Comparison of ENCODE assay signal across 10 cellular contexts in genomic region chr12:57012600-57013465, GRCh38. TPM values are rescaled to one million over a fixed set of nuclear protein-coding genes. Genes with fewer than 3 reads are reported as not detected.
DNase-seq lines count a peak whose midpoint lies in the region; ATAC-seq, FAIRE-seq and TF ChIP-seq lines count a peak whose summit lies in the region.
"Had no signal": no experiment of that assay in that cellular context is flagged by ENCODE, and none has a peak within 500 bp of the region (broad histone marks: within the 10 kb centered on the region; RNA-seq: fewer than 3 reads in every experiment).

No MANE protein-coding gene starts in this region.

- TF ChIP-seq CTCF in D721Med (IDR thresholded peaks at IDR 0.05; ENCODE audit: insufficient read depth, missing control alignments): peak; percentile 26
- no peak for TF ChIP-seq CTCF in Peyer's patch (IDR thresholded peaks at IDR 0.05)

- no peaks in the 10 kb centered on the region for H3K36me3 ChIP-seq in Peyer's patch
- H3K36me3 ChIP-seq: ovary had no signal

- no peak overlapping the region for H3K4me3 ChIP-seq in Peyer's patch
- H3K4me3 ChIP-seq: ovary had no signal

- DNase-seq in D721Med (ENCODE audit: insufficient read length, low spot score) (no peak), Peyer's patch (peak in 2 of 3 donors; percentile 15 to 21), COLO668 (lab: John Stamatoyannopoulos, UW; ENCODE audit: unreplicated experiment) (no peak)
- DNase-seq in activated naive CD4-positive, alpha-beta T cell treated with anti-CD3 and anti-CD28 coated beads, Interleukin-2, amount 50 U/mL, for 16 hours: no peak
- DNase-seq: effector CD8-positive, alpha-beta T cell; ovary had no signal

- H3K27me3 ChIP-seq in Peyer's patch: no peaks in the 10 kb centered on the region
- H3K27me3 ChIP-seq: ovary had no signal

- no peak for TF ChIP-seq POLR2A in Peyer's patch (IDR thresholded peaks at IDR 0.05)

- no peak for FAIRE-seq in D721Med (lab: Jason Lieb, UNC)

- ATAC-seq in GM18907 (IDR thresholded peaks at IDR 0.05; ENCODE audit: unreplicated experiment) (peak; percentile 49), HG02588 (IDR thresholded peaks at IDR 0.05; ENCODE audit: unreplicated experiment) (peak; percentile 83), GM19328 (IDR thresholded peaks at IDR 0.05; ENCODE audit: unreplicated experiment) (no peak)
- no peak for ATAC-seq in activated CD4-positive, CD25-positive, alpha-beta regulatory T cell treated with anti-CD3 and anti-CD28 coated beads, Interleukin-2, amount 50 U/mL, for 24 hours

- H3K27ac ChIP-seq in Peyer's patch: no peak overlapping the region
- H3K27ac ChIP-seq: ovary had no signal

- no peaks in the 10 kb centered on the region for H3K9me3 ChIP-seq in Peyer's patch
- H3K9me3 ChIP-seq: ovary had no signal

- H3K4me1 ChIP-seq in Peyer's patch: peaks cover 0 to 11% (median 3%) of the 10 kb centered on the region in 4 donors

RNA-seq across cellular contexts. Expression of gene TAC3, which starts 3.5 kb away (rescaled TPM):
- 10 to 100 TPM in 1 of 4 donors, 1 to 10 TPM in 2, not detected in 1; 9.6 to 13.8 (median 9.9) TPM for total RNA-seq in Peyer's patch
- total RNA-seq: ovary had no signal

RNA-seq across cellular contexts. Expression of gene ZBTB39, which starts 6.5 kb away (rescaled TPM):
- 1 to 10 TPM; 3.2 to 9.1 (median 5.5) TPM for total RNA-seq in Peyer's patch

RNA-seq across cellular contexts. Expression of gene MYO1A, which starts 37.1 kb away (rescaled TPM):
- total RNA-seq in Peyer's patch: 1,000 to 10,000 TPM in 1 of 4 donors, 100 to 1,000 TPM in 2, 10 to 100 TPM in 1; 94.1 to 1,001 (median 802) TPM

RNA-seq across cellular contexts. Expression of gene RDH16, which starts 55.4 kb away (rescaled TPM):
- 1 to 10 TPM in 2 of 4 donors, not detected in 2; 1.1 to 1.2 TPM for total RNA-seq in Peyer's patch

Comparison
In these comparisons a context has a peak if more than half of its experiments do, and no peak if none do; other contexts are left out.
1. DNase-seq: peak in Peyer's patch (2 of 3); none in D721Med (single experiment), COLO668 (single experiment) and activated naive CD4-positive, alpha-beta T cell treated with anti-CD3 and anti-CD28 coated beads, Interleukin-2, amount 50 U/mL, for 16 hours (single experiment).
2. ATAC-seq: peak in GM18907 (single experiment) and HG02588 (single experiment); none in activated CD4-positive, CD25-positive, alpha-beta regulatory T cell treated with anti-CD3 and anti-CD28 coated beads, Interleukin-2, amount 50 U/mL, for 24 hours (0 of 2) and GM19328 (single experiment).